8 cellular contexts compared by ENCODE assay signal in genomic region chr9:127955294-127956015, GRCh38.
DNase-seq lines count a peak whose midpoint lies in the region; ATAC-seq and TF ChIP-seq lines count a peak whose summit lies in the region.

No MANE protein-coding gene starts in this region.

- in situ Hi-C loops in astrocyte of the cerebellum (cut with HindIII; ENCODE audit: low sequenced_read_pairs), result no loop called here

- H3K4me3 ChIP-seq in NB4 (ENCODE audit: low read depth, low read length) (no peak overlapping the region), astrocyte of the cerebellum (ENCODE audit: low read depth, low read length) (no peak overlapping the region)

- TF ChIP-seq POLR2A in NB4 (IDR thresholded peaks at IDR 0.05; ENCODE audit: extremely low read depth, insufficient read length), result no peak

- TF ChIP-seq CTCF in NB4 (IDR thresholded peaks at IDR 0.05; ENCODE audit: low read depth, low read length) (no peak), astrocyte of the cerebellum (IDR thresholded peaks at IDR 0.05; ENCODE audit: low read depth, low read length, missing control alignments) (peak; percentile 24)

- H3K27me3 ChIP-seq in layer of hippocampus (ENCODE audit: control insufficient read depth, insufficient read depth, low read length), result no peaks in the 10 kb centered on the region

- H3K27ac ChIP-seq in layer of hippocampus (ENCODE audit: low read depth, low read length), result peak overlapping the region; percentile 83

- DNase-seq in 8988T, result peak; percentile 98
- DNase-seq in NB4 (ENCODE audit: low read depth), result peak; percentile 38
- peak; percentile 80 for DNase-seq in T follicular helper cell (ENCODE audit: low read depth)
- DNase-seq in astrocyte of the cerebellum (ENCODE audit: low read depth), result no peak
- peak; percentile 73 to 93 for DNase-seq in stimulated activated CD4-positive, alpha-beta T cell treated with anti-CD3 and anti-CD28 coated beads, Interleukin-4, amount 100 ng/mL, for 4 hours
- no peak for DNase-seq in foreskin melanocyte

- ATAC-seq in GM19043 (IDR thresholded peaks at IDR 0.05; ENCODE audit: low read depth, unreplicated experiment), result peak; percentile 51

Comparison
In these comparisons a context has a peak if more than half of its experiments do, and no peak if none do; other contexts are left out.
1. DNase-seq: peak in 8988T (single experiment), NB4 (single experiment), T follicular helper cell (single experiment) and stimulated activated CD4-positive, alpha-beta T cell treated with anti-CD3 and anti-CD28 coated beads, Interleukin-4, amount 100 ng/mL, for 4 hours (2 of 2); none in astrocyte of the cerebellum (single experiment) and foreskin melanocyte (single experiment).